In the genomic region with DNA sequence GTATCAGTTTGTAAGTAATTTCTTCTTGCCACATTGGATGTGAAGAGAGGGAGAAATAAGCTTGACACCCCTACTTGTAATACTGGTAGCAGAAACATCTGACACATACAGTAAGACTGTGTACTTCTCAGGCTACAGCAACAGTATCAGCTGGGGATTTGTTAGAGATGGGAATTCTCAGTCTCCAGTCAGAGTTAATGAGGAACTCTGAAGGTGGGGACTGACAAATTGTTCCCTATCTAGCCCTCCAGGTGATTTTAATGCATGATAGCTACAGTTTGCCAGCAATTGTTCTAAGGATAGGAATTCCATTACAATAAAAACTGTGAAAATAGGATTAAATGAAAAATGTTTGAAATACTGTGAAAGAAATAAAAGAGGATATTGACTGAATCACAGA, we compare ENCODE assay signal across 1 cellular context.
TF ChIP-seq lines count a peak whose summit lies in the region.

No MANE protein-coding gene starts in this region.

TF ChIP-seq in neural cell, 6 proteins besides CTCF, POLR2A, EP300 and RAD21 (continued from another document):
- TF ChIP-seq, protein P1, sequence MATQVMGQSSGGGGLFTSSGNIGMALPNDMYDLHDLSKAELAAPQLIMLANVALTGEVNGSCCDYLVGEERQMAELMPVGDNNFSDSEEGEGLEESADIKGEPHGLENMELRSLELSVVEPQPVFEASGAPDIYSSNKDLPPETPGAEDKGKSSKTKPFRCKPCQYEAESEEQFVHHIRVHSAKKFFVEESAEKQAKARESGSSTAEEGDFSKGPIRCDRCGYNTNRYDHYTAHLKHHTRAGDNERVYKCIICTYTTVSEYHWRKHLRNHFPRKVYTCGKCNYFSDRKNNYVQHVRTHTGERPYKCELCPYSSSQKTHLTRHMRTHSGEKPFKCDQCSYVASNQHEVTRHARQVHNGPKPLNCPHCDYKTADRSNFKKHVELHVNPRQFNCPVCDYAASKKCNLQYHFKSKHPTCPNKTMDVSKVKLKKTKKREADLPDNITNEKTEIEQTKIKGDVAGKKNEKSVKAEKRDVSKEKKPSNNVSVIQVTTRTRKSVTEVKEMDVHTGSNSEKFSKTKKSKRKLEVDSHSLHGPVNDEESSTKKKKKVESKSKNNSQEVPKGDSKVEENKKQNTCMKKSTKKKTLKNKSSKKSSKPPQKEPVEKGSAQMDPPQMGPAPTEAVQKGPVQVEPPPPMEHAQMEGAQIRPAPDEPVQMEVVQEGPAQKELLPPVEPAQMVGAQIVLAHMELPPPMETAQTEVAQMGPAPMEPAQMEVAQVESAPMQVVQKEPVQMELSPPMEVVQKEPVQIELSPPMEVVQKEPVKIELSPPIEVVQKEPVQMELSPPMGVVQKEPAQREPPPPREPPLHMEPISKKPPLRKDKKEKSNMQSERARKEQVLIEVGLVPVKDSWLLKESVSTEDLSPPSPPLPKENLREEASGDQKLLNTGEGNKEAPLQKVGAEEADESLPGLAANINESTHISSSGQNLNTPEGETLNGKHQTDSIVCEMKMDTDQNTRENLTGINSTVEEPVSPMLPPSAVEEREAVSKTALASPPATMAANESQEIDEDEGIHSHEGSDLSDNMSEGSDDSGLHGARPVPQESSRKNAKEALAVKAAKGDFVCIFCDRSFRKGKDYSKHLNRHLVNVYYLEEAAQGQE (IDR thresholded peaks at IDR 0.05; ENCODE audit: borderline replicate concordance), result no peak
